In genomic region chr6:134295953-134296553, GRCh38 we compare ENCODE assay signal across 1 cellular context.
A peak's percentile ranks its signal among the peaks of the same experiment; 100 is the strongest.
TF ChIP-seq lines count a peak whose summit lies in the region.

No MANE protein-coding gene starts in this region.

TF ChIP-seq in K562, 482 proteins besides CTCF, POLR2A, EP300 and RAD21 (continued from another document and continues in another):
- TF ChIP-seq CTCFL (IDR thresholded peaks at IDR 0.05; ENCODE audit: borderline replicate concordance, insufficient read depth, low read depth, low read length, poor library complexity, severe bottlenecking) = no peak
- TF ChIP-seq C11orf30 (IDR thresholded peaks at IDR 0.05; ENCODE audit: low read depth) = peak; percentile 60
- TF ChIP-seq ZBTB2 (IDR thresholded peaks at IDR 0.05) = peak; percentile 71; the same call in 1 of the 2 replicates
- TF ChIP-seq NCOA6 (IDR thresholded peaks at IDR 0.05) = no peak
- no peak for TF ChIP-seq SUPT5H (IDR thresholded peaks at IDR 0.05)
- no peak for TF ChIP-seq NELFE (IDR thresholded peaks at IDR 0.05; ENCODE audit: insufficient read depth, insufficient read length)
- no peak for TF ChIP-seq ETS1 (conservative IDR thresholded peaks at IDR 0.05; ENCODE audit: control insufficient read depth, low read depth, low read length)
- TF ChIP-seq SAFB (IDR thresholded peaks at IDR 0.05; ENCODE audit: borderline replicate concordance, low read depth, low read length) = no peak
- TF ChIP-seq ARID1B (IDR thresholded peaks at IDR 0.05) = peak; percentile 94
- no peak for TF ChIP-seq FOXP1 (CRISPR knock-in tag; IDR thresholded peaks at IDR 0.05)
- TF ChIP-seq FUS (optimal IDR thresholded peaks at IDR 0.05; ENCODE audit: low read depth, low read length) = no peak
- no peak for TF ChIP-seq SMAD2 (IDR thresholded peaks at IDR 0.05; ENCODE audit: low read depth, low read length)
- peak; percentile 65; the same call in 1 of the 2 replicates for TF ChIP-seq MECOM (CRISPR knock-in tag; IDR thresholded peaks at IDR 0.05)
- no peak for TF ChIP-seq ZNF324 (CRISPR knock-in tag; IDR thresholded peaks at IDR 0.05)
- TF ChIP-seq NBN (IDR thresholded peaks at IDR 0.05; ENCODE audit: low read depth) = peak; percentile 80; the same call in 1 of the 2 replicates
- TF ChIP-seq E2F3 (CRISPR knock-in tag; IDR thresholded peaks at IDR 0.05) = no peak
- no peak for TF ChIP-seq MAX (CRISPR knock-in tag; IDR thresholded peaks at IDR 0.05)
- no peak for TF ChIP-seq ZNF41 (CRISPR knock-in tag; conservative IDR thresholded peaks at IDR 0.05)
- TF ChIP-seq XRCC5 (IDR thresholded peaks at IDR 0.05; ENCODE audit: low read depth, low read length) = no peak
- TF ChIP-seq L3MBTL2 (IDR thresholded peaks at IDR 0.05) = peak; percentile 72; the same call in 1 of the 2 replicates
- no peak for TF ChIP-seq FIP1L1 (IDR thresholded peaks at IDR 0.05; ENCODE audit: low read depth, low read length, poor library complexity, severe bottlenecking)
- peak; percentile 79 for TF ChIP-seq ZNF592 (IDR thresholded peaks at IDR 0.05)
- TF ChIP-seq TRIM25 (IDR thresholded peaks at IDR 0.05; ENCODE audit: borderline replicate concordance) = no peak
- no peak for TF ChIP-seq MIER1 (IDR thresholded peaks at IDR 0.05; ENCODE audit: low read depth)
- no peak for TF ChIP-seq ZBTB11 (CRISPR knock-in tag; IDR thresholded peaks at IDR 0.05)
- TF ChIP-seq PTTG1 (tag; IDR thresholded peaks at IDR 0.05; ENCODE audit: low read depth) = no peak
- TF ChIP-seq ZNF445 (CRISPR knock-in tag; IDR thresholded peaks at IDR 0.05; ENCODE audit: low read depth) = no peak
- no peak for TF ChIP-seq ZNF133 (CRISPR knock-in tag; IDR thresholded peaks at IDR 0.05)
- no peak for TF ChIP-seq GTF3C2 (IDR thresholded peaks at IDR 0.05; ENCODE audit: borderline replicate concordance, extremely low read depth, insufficient read length)
- TF ChIP-seq KLF6 (CRISPR knock-in tag; IDR thresholded peaks at IDR 0.05; ENCODE audit: borderline replicate concordance) = no peak
- no peak for TF ChIP-seq U2AF2 (optimal IDR thresholded peaks at IDR 0.05; ENCODE audit: low read depth, low read length)
- TF ChIP-seq PCBP1 (IDR thresholded peaks at IDR 0.05; ENCODE audit: low read depth, low read length, poor library complexity, severe bottlenecking) = no peak
- TF ChIP-seq, protein P1, sequence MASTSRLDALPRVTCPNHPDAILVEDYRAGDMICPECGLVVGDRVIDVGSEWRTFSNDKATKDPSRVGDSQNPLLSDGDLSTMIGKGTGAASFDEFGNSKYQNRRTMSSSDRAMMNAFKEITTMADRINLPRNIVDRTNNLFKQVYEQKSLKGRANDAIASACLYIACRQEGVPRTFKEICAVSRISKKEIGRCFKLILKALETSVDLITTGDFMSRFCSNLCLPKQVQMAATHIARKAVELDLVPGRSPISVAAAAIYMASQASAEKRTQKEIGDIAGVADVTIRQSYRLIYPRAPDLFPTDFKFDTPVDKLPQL (IDR thresholded peaks at IDR 0.05; ENCODE audit: extremely low read depth, insufficient read length) = no peak
- no peak for TF ChIP-seq ZNF655 (CRISPR knock-in tag; IDR thresholded peaks at IDR 0.05)
- no peak for TF ChIP-seq FOXK1 (CRISPR knock-in tag; IDR thresholded peaks at IDR 0.05; ENCODE audit: borderline replicate concordance)
- TF ChIP-seq ERF (CRISPR knock-in tag; IDR thresholded peaks at IDR 0.05) = no peak
- TF ChIP-seq KDM1A (IDR thresholded peaks at IDR 0.05) = peak; percentile 92
- peak; percentile 54; the same call in 1 of the 2 replicates for TF ChIP-seq ZNF766 (CRISPR knock-in tag; conservative IDR thresholded peaks at IDR 0.05)
- no peak for TF ChIP-seq GTF2E2 (tag; IDR thresholded peaks at IDR 0.05)
- no peak for TF ChIP-seq WHSC1 (IDR thresholded peaks at IDR 0.05; ENCODE audit: low read length)
- no peak; the same call in 1 of the 2 replicates for TF ChIP-seq RB1 (IDR thresholded peaks at IDR 0.05; ENCODE audit: low read depth)
- TF ChIP-seq RBM25 (IDR thresholded peaks at IDR 0.05; ENCODE audit: low read depth, low read length, severe bottlenecking) = no peak
- no peak for TF ChIP-seq RBM39 (optimal IDR thresholded peaks at IDR 0.05; ENCODE audit: low read depth, low read length)
- TF ChIP-seq ZBTB1 (CRISPR knock-in tag; IDR thresholded peaks at IDR 0.05; ENCODE audit: borderline replicate concordance, low read depth) = no peak
